19 cellular contexts compared by ENCODE assay signal in genomic region chr1:237789619-237790018, GRCh38.
DNase-seq lines count a peak whose midpoint lies in the region; ATAC-seq and TF ChIP-seq lines count a peak whose summit lies in the region.
"Had no signal": no experiment of that assay in that cellular context is flagged by ENCODE, and none has a peak within 500 bp of the region (broad histone marks: within the 10 kb centered on the region; RNA-seq: fewer than 3 reads in every experiment).

No MANE protein-coding gene starts in this region.

- peak overlapping the region; percentile 75 for H3K4me2 ChIP-seq in BLaER1

- no peak for TF ChIP-seq POLR2A in esophagus squamous epithelium (IDR thresholded peaks at IDR 0.05)

- H3K27ac ChIP-seq in BLaER1: no peak overlapping the region
- H3K27ac ChIP-seq in esophagus squamous epithelium: no peak overlapping the region
- H3K27ac ChIP-seq: right lobe of liver, SJCRH30, upper lobe of left lung had no signal

- peak; percentile 71 for ATAC-seq in HG02610 (IDR thresholded peaks at IDR 0.05; ENCODE audit: unreplicated experiment)
- ATAC-seq in mucosa of descending colon: peak; percentile 26
- ATAC-seq: activated CD8-positive, alpha-beta memory T cell treated with anti-CD3 and anti-CD28 coated beads, Interleukin-2, amount 10 ng/mL, durations not matched to agents 7 days and 5 days had no signal

- DNase-seq in glomerular visceral epithelial cell (ENCODE audit: extremely low spot score): peak; percentile 5
- no peak for DNase-seq in mucosa of descending colon
- DNase-seq in NCI-H2107 (lab: John Stamatoyannopoulos, UW): no peak
- no peak for DNase-seq in NCI-H2196 (lab: John Stamatoyannopoulos, UW; ENCODE audit: unreplicated experiment)
- DNase-seq in esophagus squamous epithelium (lab: John Stamatoyannopoulos, UW): no peak
- DNase-seq in NCI-H2171 treated with DMSO at 0.1 percent for 48 hours (lab: John Stamatoyannopoulos, UW): no peak
- DNase-seq: activated CD4-positive, alpha-beta T cell treated with anti-CD3 and anti-CD28 coated beads, Interleukin-2, amount 10 ng/mL, durations not matched to agents 24 days and 14 days; activated CD8-positive, alpha-beta memory T cell treated with anti-CD3 and anti-CD28 coated beads, Interleukin-2, amount 10 ng/mL, durations not matched to agents 7 days and 5 days; activated naive CD4-positive, alpha-beta T cell treated with anti-CD3 and anti-CD28 coated beads, Interleukin-2, amount 50 U/mL, for 16 hours; Caco-2; caudate nucleus; hypothalamus; MG63; NCI-H1436 treated with DMSO at 0.1 percent for 48 hours; right lobe of liver; SJCRH30; upper lobe of left lung had no signal

- H3K4me1 ChIP-seq in BLaER1 (peaks cover 17% of the 10 kb centered on the region), mucosa of descending colon (ENCODE audit: low read depth) (peaks cover 6% of the 10 kb centered on the region), esophagus squamous epithelium (no peaks in the 10 kb centered on the region)
- H3K4me1 ChIP-seq: SJCRH30, upper lobe of left lung had no signal

- H3K9me3 ChIP-seq in BLaER1 (no peaks in the 10 kb centered on the region), mucosa of descending colon (no peaks in the 10 kb centered on the region), esophagus squamous epithelium (no peaks in the 10 kb centered on the region)
- H3K9me3 ChIP-seq: Caco-2, MG63, right lobe of liver, SJCRH30, upper lobe of left lung had no signal

- TF ChIP-seq CTCF in mucosa of descending colon (IDR thresholded peaks at IDR 0.05): no peak
- TF ChIP-seq CTCF in esophagus squamous epithelium (IDR thresholded peaks at IDR 0.05): no peak

- 63% methylated on average over 5 of the region's 5 CpGs for WGBS in esophagus squamous epithelium, 2 donors

- H4K20me1 ChIP-seq in BLaER1: no peaks in the 10 kb centered on the region

- H3K27me3 ChIP-seq in BLaER1 (no peaks in the 10 kb centered on the region), esophagus squamous epithelium (no peaks in the 10 kb centered on the region)
- H3K27me3 ChIP-seq: MG63, right lobe of liver, SJCRH30, upper lobe of left lung had no signal

- H3K36me3 ChIP-seq in BLaER1: no peaks in the 10 kb centered on the region
- H3K36me3 ChIP-seq in mucosa of descending colon (ENCODE audit: low read depth): no peaks in the 10 kb centered on the region
- H3K36me3 ChIP-seq in esophagus squamous epithelium: no peaks in the 10 kb centered on the region
- H3K36me3 ChIP-seq: MG63, right lobe of liver, SJCRH30 had no signal

- intact Hi-C loops in mucosa of descending colon (cut with DNase I, micrococcal nuclease): no loop called here
- intact Hi-C loops in esophagus squamous epithelium (cut with DNase I): no loop called here

- H3K4me3 ChIP-seq in BLaER1 (no peak overlapping the region), mucosa of descending colon (no peak overlapping the region), esophagus squamous epithelium (no peak overlapping the region)
- H3K4me3 ChIP-seq: MG63, right lobe of liver, SJCRH30, upper lobe of left lung had no signal

- no peak overlapping the region for H3K9ac ChIP-seq in BLaER1
